ENCODE assay signal across 1 cellular context in genomic region chr3:38397320-38397719, GRCh38.
A peak's percentile ranks its signal among the peaks of the same experiment; 100 is the strongest.
TF ChIP-seq lines count a peak whose summit lies in the region.

No MANE protein-coding gene starts in this region.

TF ChIP-seq in HepG2, 621 proteins besides CTCF, POLR2A, EP300 and RAD21 (continued from another document and continues in another):
- no peak for TF ChIP-seq BCLAF1 (IDR thresholded peaks at IDR 0.05)
- no peak for TF ChIP-seq ISL2 (CRISPR knock-in tag; IDR thresholded peaks at IDR 0.05)
- TF ChIP-seq NFIB (CRISPR knock-in tag; IDR thresholded peaks at IDR 0.05; ENCODE audit: borderline replicate concordance), result no peak
- no peak for TF ChIP-seq MAF1 (CRISPR knock-in tag; IDR thresholded peaks at IDR 0.05; ENCODE audit: borderline replicate concordance)
- no peak for TF ChIP-seq ZFP36 (IDR thresholded peaks at IDR 0.05; ENCODE audit: borderline replicate concordance, low read depth, low read length, partially characterized antibody)
- TF ChIP-seq CENPBD1 (CRISPR knock-in tag; IDR thresholded peaks at IDR 0.05; ENCODE audit: borderline replicate concordance, low read depth), result no peak
- TF ChIP-seq ZNF720 (CRISPR knock-in tag; IDR thresholded peaks at IDR 0.05), result no peak
- no peak for TF ChIP-seq E2F2 (CRISPR knock-in tag; IDR thresholded peaks at IDR 0.05; ENCODE audit: borderline replicate concordance)
- no peak for TF ChIP-seq ZBTB39 (CRISPR knock-in tag; IDR thresholded peaks at IDR 0.05)
- no peak for TF ChIP-seq EZH2 (conservative IDR thresholded peaks at IDR 0.05; ENCODE audit: low read depth, low read length)
- no peak for TF ChIP-seq ZNF513 (CRISPR knock-in tag; conservative IDR thresholded peaks at IDR 0.05)
- TF ChIP-seq AHDC1 (CRISPR knock-in tag; IDR thresholded peaks at IDR 0.05; ENCODE audit: borderline replicate concordance), result no peak
- TF ChIP-seq ELF4 (CRISPR knock-in tag; IDR thresholded peaks at IDR 0.05; ENCODE audit: borderline replicate concordance), result no peak
- peak; percentile 70; the same call in 1 of the 2 replicates for TF ChIP-seq MXD4 (CRISPR knock-in tag; IDR thresholded peaks at IDR 0.05)
- TF ChIP-seq FIP1L1 (IDR thresholded peaks at IDR 0.05; ENCODE audit: borderline replicate concordance, insufficient read depth, low read depth, low read length), result no peak
- no peak for TF ChIP-seq ZBTB42 (CRISPR knock-in tag; IDR thresholded peaks at IDR 0.05)
- no peak for TF ChIP-seq PLSCR1 (CRISPR knock-in tag; IDR thresholded peaks at IDR 0.05; ENCODE audit: borderline replicate concordance)
- no peak for TF ChIP-seq JDP2 (CRISPR knock-in tag; IDR thresholded peaks at IDR 0.05; ENCODE audit: borderline replicate concordance)
- TF ChIP-seq U2AF2 (IDR thresholded peaks at IDR 0.05; ENCODE audit: low read depth, low read length), result no peak
- no peak for TF ChIP-seq ZMYM2 (CRISPR knock-in tag; IDR thresholded peaks at IDR 0.05)
- no peak for TF ChIP-seq HOXD1 (CRISPR knock-in tag; IDR thresholded peaks at IDR 0.05)
- no peak for TF ChIP-seq NCOA1 (CRISPR knock-in tag; IDR thresholded peaks at IDR 0.05)
- no peak for TF ChIP-seq MAZ (IDR thresholded peaks at IDR 0.05; ENCODE audit: borderline replicate concordance, low read depth, low read length)
- no peak for TF ChIP-seq MAZ (CRISPR knock-in tag; IDR thresholded peaks at IDR 0.05; ENCODE audit: low read depth)
- no peak for TF ChIP-seq ZNF749 (CRISPR knock-in tag; IDR thresholded peaks at IDR 0.05; ENCODE audit: borderline replicate concordance)
- TF ChIP-seq AGO2 (optimal IDR thresholded peaks at IDR 0.05; ENCODE audit: low read depth, low read length), result no peak
- no peak for TF ChIP-seq ZFP91 (CRISPR knock-in tag; IDR thresholded peaks at IDR 0.05; ENCODE audit: borderline replicate concordance)
- TF ChIP-seq ZNF331 (CRISPR knock-in tag; IDR thresholded peaks at IDR 0.05), result peak; percentile 60; the same call in 1 of the 2 replicates
- no peak for TF ChIP-seq ZNF337 (CRISPR knock-in tag; IDR thresholded peaks at IDR 0.05; ENCODE audit: borderline replicate concordance, low read depth)
- no peak for TF ChIP-seq ZFP36L1 (CRISPR knock-in tag; IDR thresholded peaks at IDR 0.05)
- TF ChIP-seq TFDP1 (CRISPR knock-in tag; IDR thresholded peaks at IDR 0.05; ENCODE audit: borderline replicate concordance), result no peak
- TF ChIP-seq ZNF547 (CRISPR knock-in tag; IDR thresholded peaks at IDR 0.05), result no peak
- TF ChIP-seq PAF1 (CRISPR knock-in tag; IDR thresholded peaks at IDR 0.05), result no peak
- TF ChIP-seq POLR2G (IDR thresholded peaks at IDR 0.05; ENCODE audit: low read depth, low read length), result no peak
- no peak for TF ChIP-seq SAFB2 (CRISPR knock-in tag; IDR thresholded peaks at IDR 0.05; ENCODE audit: borderline replicate concordance, low read depth)
- TF ChIP-seq ZBTB7B (CRISPR knock-in tag; IDR thresholded peaks at IDR 0.05), result no peak
- TF ChIP-seq NFKB2 (CRISPR knock-in tag; IDR thresholded peaks at IDR 0.05; ENCODE audit: borderline replicate concordance), result no peak
- no peak for TF ChIP-seq RARG (CRISPR knock-in tag; IDR thresholded peaks at IDR 0.05; ENCODE audit: low read depth)
- TF ChIP-seq SIX4 (CRISPR knock-in tag; IDR thresholded peaks at IDR 0.05), result peak; percentile 47; the same call in 1 of the 2 replicates
- no peak for TF ChIP-seq SKIL (CRISPR knock-in tag; IDR thresholded peaks at IDR 0.05; ENCODE audit: borderline replicate concordance)
